ENCODE assay signal across 3 cellular contexts in the genomic region with DNA sequence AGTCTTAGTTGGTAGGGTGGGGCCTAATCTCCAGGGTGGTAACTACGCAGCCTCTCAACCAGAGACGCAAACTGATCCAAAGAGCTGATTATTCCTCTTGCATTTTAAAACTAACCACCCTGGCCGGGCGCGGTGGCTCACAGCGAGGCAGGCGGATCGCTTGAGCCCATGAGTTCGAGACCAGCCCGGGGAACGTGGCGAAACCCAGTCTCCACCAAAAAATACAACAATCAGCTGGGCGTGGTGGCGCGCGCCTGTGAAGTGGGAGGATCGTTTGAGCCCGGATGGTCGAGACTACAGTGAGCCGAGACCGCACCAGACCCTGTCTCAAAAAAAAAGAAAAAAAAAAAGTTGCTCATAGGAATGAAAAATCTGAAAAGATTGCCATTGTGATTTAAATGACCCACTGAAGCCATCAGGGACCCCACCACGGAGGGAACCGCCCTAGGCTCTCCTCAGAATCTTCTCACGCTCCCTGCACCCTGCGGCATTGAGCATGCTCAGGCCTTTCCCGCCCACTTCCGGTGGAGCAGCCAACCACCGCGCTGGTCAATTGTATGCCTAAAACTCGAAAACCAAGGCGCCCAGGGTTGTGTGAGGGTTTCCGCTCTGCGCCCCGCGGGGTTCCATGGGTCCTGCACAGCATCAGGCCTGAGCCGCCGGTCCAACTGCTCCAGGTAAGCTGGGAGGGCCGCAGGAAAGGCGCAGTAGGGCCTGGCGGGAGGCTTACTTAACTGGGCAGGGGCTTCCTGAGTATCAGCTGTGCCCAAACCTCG.
TF ChIP-seq lines count a peak whose summit lies in the region.

A gene (plus strand): TSS at position 564 of the 776 bp plus-strand sequence. CDS start 8,074 bp downstream, outside the sequence.

TF ChIP-seq in GM23338, 12 proteins besides CTCF, POLR2A, EP300 and RAD21:
- TF ChIP-seq POLR2AphosphoS5 (IDR thresholded peaks at IDR 0.05; ENCODE audit: low read depth) = no peak
- no peak for TF ChIP-seq EZH2phosphoT487 (IDR thresholded peaks at IDR 0.05; ENCODE audit: unreplicated experiment)

TF ChIP-seq in K562, 482 proteins besides CTCF, POLR2A, EP300 and RAD21:
- peak; percentile 39 to 54 for TF ChIP-seq NRF1 (conservative IDR thresholded peaks at IDR 0.05 in 1 of 2, IDR thresholded peaks at IDR 0.05 in 1 of 2)
- TF ChIP-seq HEY1 (CRISPR knock-in tag; IDR thresholded peaks at IDR 0.05; ENCODE audit: borderline replicate concordance) = no peak
TF ChIP-seq in K562: peak in this region for 1.

TF ChIP-seq in HepG2, 621 proteins besides CTCF, POLR2A, EP300 and RAD21:
- no peak for TF ChIP-seq PHF8 (CRISPR knock-in tag; IDR thresholded peaks at IDR 0.05)
- TF ChIP-seq ZNF101 (CRISPR knock-in tag; IDR thresholded peaks at IDR 0.05; ENCODE audit: borderline replicate concordance, low read depth) = no peak
- TF ChIP-seq, protein P1, sequence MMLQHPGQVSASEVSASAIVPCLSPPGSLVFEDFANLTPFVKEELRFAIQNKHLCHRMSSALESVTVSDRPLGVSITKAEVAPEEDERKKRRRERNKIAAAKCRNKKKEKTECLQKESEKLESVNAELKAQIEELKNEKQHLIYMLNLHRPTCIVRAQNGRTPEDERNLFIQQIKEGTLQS (CRISPR knock-in tag; IDR thresholded peaks at IDR 0.05) = no peak
- TF ChIP-seq RFX5 (IDR thresholded peaks at IDR 0.05; ENCODE audit: low read depth, low read length) = no peak
- no peak for TF ChIP-seq ZNF629 (CRISPR knock-in tag; conservative IDR thresholded peaks at IDR 0.05)
- TF ChIP-seq, protein P2, sequence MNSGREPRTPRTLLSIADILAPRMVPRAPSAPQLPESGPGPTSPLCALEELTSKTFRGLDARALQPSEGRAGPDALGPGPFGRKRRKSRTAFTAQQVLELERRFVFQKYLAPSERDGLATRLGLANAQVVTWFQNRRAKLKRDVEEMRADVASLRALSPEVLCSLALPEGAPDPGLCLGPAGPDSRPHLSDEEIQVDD (CRISPR knock-in tag; IDR thresholded peaks at IDR 0.05; ENCODE audit: borderline replicate concordance) = no peak
- TF ChIP-seq, protein P3, sequence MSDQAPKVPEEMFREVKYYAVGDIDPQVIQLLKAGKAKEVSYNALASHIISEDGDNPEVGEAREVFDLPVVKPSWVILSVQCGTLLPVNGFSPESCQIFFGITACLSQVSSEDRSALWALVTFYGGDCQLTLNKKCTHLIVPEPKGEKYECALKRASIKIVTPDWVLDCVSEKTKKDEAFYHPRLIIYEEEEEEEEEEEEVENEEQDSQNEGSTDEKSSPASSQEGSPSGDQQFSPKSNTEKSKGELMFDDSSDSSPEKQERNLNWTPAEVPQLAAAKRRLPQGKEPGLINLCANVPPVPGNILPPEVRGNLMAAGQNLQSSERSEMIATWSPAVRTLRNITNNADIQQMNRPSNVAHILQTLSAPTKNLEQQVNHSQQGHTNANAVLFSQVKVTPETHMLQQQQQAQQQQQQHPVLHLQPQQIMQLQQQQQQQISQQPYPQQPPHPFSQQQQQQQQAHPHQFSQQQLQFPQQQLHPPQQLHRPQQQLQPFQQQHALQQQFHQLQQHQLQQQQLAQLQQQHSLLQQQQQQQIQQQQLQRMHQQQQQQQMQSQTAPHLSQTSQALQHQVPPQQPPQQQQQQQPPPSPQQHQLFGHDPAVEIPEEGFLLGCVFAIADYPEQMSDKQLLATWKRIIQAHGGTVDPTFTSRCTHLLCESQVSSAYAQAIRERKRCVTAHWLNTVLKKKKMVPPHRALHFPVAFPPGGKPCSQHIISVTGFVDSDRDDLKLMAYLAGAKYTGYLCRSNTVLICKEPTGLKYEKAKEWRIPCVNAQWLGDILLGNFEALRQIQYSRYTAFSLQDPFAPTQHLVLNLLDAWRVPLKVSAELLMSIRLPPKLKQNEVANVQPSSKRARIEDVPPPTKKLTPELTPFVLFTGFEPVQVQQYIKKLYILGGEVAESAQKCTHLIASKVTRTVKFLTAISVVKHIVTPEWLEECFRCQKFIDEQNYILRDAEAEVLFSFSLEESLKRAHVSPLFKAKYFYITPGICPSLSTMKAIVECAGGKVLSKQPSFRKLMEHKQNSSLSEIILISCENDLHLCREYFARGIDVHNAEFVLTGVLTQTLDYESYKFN (CRISPR knock-in tag; conservative IDR thresholded peaks at IDR 0.05) = no peak
- TF ChIP-seq, protein P4, sequence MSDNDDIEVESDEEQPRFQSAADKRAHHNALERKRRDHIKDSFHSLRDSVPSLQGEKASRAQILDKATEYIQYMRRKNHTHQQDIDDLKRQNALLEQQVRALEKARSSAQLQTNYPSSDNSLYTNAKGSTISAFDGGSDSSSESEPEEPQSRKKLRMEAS (IDR thresholded peaks at IDR 0.05) = no peak
